Comparison of ENCODE assay signal across 1 cellular context in the genomic region with DNA sequence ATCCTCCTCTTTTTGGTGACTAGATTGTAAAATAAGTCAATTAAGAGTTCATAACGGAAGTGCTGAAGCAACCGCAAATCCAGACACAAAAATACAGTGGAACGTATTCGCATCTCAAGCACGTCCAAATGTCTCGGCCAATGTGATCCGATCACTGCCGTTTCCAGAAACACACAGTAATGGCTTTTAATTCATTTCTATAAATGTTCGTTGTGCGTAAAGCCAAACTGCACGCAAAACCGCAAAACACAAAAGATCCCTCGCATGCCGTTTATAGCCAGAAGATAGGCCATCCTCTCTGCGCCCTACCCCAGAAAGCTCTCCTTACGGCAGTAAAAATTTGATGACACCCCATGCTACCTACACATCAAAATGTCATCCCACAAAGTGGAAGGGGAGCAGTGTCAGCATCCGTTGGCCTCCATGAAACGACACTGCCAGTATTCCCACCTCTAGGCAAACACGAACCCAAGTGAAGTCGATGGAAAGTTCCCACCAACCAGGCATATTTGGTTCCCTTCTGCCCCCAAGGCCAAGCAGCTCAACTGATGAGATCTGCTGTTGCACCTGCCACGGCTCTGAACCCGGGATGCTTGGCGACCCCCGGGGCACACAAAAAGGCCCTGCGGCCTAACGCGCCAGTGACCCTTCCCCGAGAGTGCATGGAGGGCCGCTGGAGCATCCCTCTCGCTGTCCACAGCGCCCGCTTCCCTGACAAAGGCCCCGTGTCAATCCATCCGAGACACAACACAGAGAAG.
A peak's percentile ranks its signal among the peaks of the same experiment; 100 is the strongest.
TF ChIP-seq lines count a peak whose summit lies in the region.

No MANE protein-coding gene starts in this region.

TF ChIP-seq in SK-N-SH, 30 proteins besides CTCF, POLR2A, EP300 and RAD21:
- no peak for TF ChIP-seq FOSL2 (IDR thresholded peaks at IDR 0.05; ENCODE audit: borderline replicate concordance, low read depth)
- peak; percentile 15 for TF ChIP-seq MXI1 (IDR thresholded peaks at IDR 0.05; ENCODE audit: low read depth, low read length)
